10 cellular contexts compared by ENCODE assay signal in genomic region chr7:23020742-23021401, GRCh38. TPM values are rescaled to one million over a fixed set of nuclear protein-coding genes. Genes with fewer than 3 reads are reported as not detected.
DNase-seq lines count a peak whose midpoint lies in the region; ATAC-seq and TF ChIP-seq lines count a peak whose summit lies in the region.
"Had no signal": no experiment of that assay in that cellular context is flagged by ENCODE, and none has a peak within 500 bp of the region (broad histone marks: within the 10 kb centered on the region; RNA-seq: fewer than 3 reads in every experiment).

No MANE protein-coding gene starts in this region.

- no peaks in the 10 kb centered on the region for H3K36me3 Mint-ChIP-seq in progenitor cell of endocrine pancreas (ENCODE audit: insufficient read depth)
- H3K36me3 Mint-ChIP-seq: neural progenitor cell had no signal

- no peak overlapping the region for H3K4me3 Mint-ChIP-seq in progenitor cell of endocrine pancreas (ENCODE audit: low read depth)
- H3K4me3 Mint-ChIP-seq: neural progenitor cell had no signal

- H3K4me1 Mint-ChIP-seq in progenitor cell of endocrine pancreas (ENCODE audit: low read depth) = peaks cover 3% of the 10 kb centered on the region

- ATAC-seq in left lobe of liver (no peak), GM19324 (IDR thresholded peaks at IDR 0.05; ENCODE audit: low FRiP score, unreplicated experiment) (no peak)

- H3K27ac Mint-ChIP-seq in progenitor cell of endocrine pancreas = no peak overlapping the region
- H3K27ac Mint-ChIP-seq: neural progenitor cell had no signal

- TF ChIP-seq CTCF in progenitor cell of endocrine pancreas (IDR thresholded peaks at IDR 0.05; ENCODE audit: unreplicated experiment) = no peak

- DNase-seq in ELR (ENCODE audit: low read depth) = peak; percentile 97
- DNase-seq in RPMI7951 (ENCODE audit: low read depth) = peak; percentile 94
- DNase-seq in dedifferentiated amniotic fluid mesenchymal stem cell (ENCODE audit: extremely low spot score) = peak; percentile 92
- DNase-seq in pulmonary artery endothelial cell (ENCODE audit: low read depth, low spot score) = peak; percentile 17
- no peak for DNase-seq in progenitor cell of endocrine pancreas (ENCODE audit: low spot score, unreplicated experiment)
- DNase-seq in left lobe of liver (ENCODE audit: low spot score) = no peak
- no peak for DNase-seq in NCI-H2029 treated with DMSO at 0.1 percent for 48 hours (lab: John Stamatoyannopoulos, UW)
- DNase-seq: NCI-H2081 treated with DMSO at 0.1 percent for 48 hours had no signal

- no peaks in the 10 kb centered on the region for H3K9me3 Mint-ChIP-seq in progenitor cell of endocrine pancreas (ENCODE audit: low read depth)

- H3K27me3 Mint-ChIP-seq in progenitor cell of endocrine pancreas = peaks cover 6% of the 10 kb centered on the region

RNA-seq across cellular contexts. Expression of gene HYCC1, which starts 6.9 kb away (rescaled TPM):
- total RNA-seq in RPMI7951 (2014; rRNA removed; shearing (Covaris generic)) = 120 and 150 TPM in 2 replicates
- total RNA-seq in pulmonary artery endothelial cell (58.8 and 106 TPM in 2 replicates), progenitor cell of endocrine pancreas (65.2 and 66.0 TPM in 2 replicates), left lobe of liver (14.7 TPM)

Comparison
In these comparisons a context has a peak if more than half of its experiments do, and no peak if none do; other contexts are left out.
1. DNase-seq: peak in ELR (single experiment), RPMI7951 (single experiment), dedifferentiated amniotic fluid mesenchymal stem cell (single experiment) and pulmonary artery endothelial cell (single experiment); none in progenitor cell of endocrine pancreas (single experiment), left lobe of liver (single experiment) and NCI-H2029 treated with DMSO at 0.1 percent for 48 hours (single experiment).